In the genomic region with DNA sequence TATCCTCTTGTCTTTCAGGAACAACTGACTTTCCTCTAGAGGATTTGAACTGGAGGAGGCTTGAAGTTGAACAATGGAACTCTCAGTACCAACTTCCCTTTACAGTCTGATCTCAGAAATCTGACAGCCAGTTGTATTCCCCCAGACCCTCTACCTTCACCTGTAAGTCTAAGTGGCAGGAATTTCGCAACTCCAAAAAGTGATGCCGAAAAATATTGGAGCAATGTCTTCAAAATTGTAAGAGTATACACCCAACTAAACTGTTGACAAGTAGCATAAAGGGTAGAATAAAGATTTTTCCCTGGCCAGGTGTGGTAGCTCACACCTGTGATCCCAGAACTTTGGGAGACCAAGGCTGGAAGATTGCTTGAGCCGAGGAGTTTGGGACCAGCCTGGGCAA, we compare ENCODE assay signal across 29 cellular contexts.
"Had no signal": no experiment of that assay in that cellular context is flagged by ENCODE, and none has a peak within 500 bp of the region (broad histone marks: within the 10 kb centered on the region; RNA-seq: fewer than 3 reads in every experiment).

No MANE protein-coding gene starts in this region.

- H3K4me1 Mint-ChIP-seq: stimulated activated effector memory CD8-positive, alpha-beta T cell treated with anti-CD3 and anti-CD28 coated beads, Interleukin-12 subunit alpha, Interleukin-12 subunit beta, amount 100 ng/mL, for 72 hours; stimulated activated naive B cell treated with anti-CD40 and anti-IgM and Interleukin-4, amounts not matched to agents 10 μg/mL and 1 μg/mL and 100 μg/mL, for 72 hours; stimulated activated naive CD8-positive, alpha-beta T cell treated with anti-CD3 and anti-CD28 coated beads, Interleukin-15, amount 100 ng/mL, for 72 hours had no signal

- H3K4me3 Mint-ChIP-seq: stimulated activated effector memory CD8-positive, alpha-beta T cell treated with anti-CD3 and anti-CD28 coated beads, Interleukin-12 subunit alpha, Interleukin-12 subunit beta, amount 100 ng/mL, for 72 hours; stimulated activated memory B cell treated with anti-CD40 and anti-IgM and Interleukin-4, amounts not matched to agents 10 μg/mL and 1 μg/mL and 100 μg/mL, for 72 hours; stimulated activated naive B cell treated with anti-CD40 and anti-IgM and Interleukin-4, amounts not matched to agents 10 μg/mL and 1 μg/mL and 100 μg/mL, for 72 hours; stimulated activated naive CD8-positive, alpha-beta T cell treated with anti-CD3 and anti-CD28 coated beads, Interleukin-15, amount 100 ng/mL, for 72 hours; stimulated activated naive CD8-positive, alpha-beta T cell treated with anti-CD3 and anti-CD28 coated beads, Interleukin-15, Interleukin-2, amounts not matched to agents 100 ng/mL and 50 ng/mL, for 24 hours; type B pancreatic cell had no signal

- H3K4me3 ChIP-seq: stomach, suprapubic skin, testis, thoracic aorta, thyroid gland, tibial artery, tibial nerve, transverse colon, upper lobe of left lung, upper lobe of right lung, uterus, vagina had no signal

- ATAC-seq: stimulated activated effector memory CD8-positive, alpha-beta T cell treated with anti-CD3 and anti-CD28 coated beads, Interleukin-12 subunit alpha, Interleukin-12 subunit beta, amount 100 ng/mL, for 72 hours; stimulated activated memory B cell treated with anti-CD40 and anti-IgM and Interleukin-4, amounts not matched to agents 10 μg/mL and 1 μg/mL and 100 μg/mL, for 72 hours; stimulated activated naive B cell treated with anti-CD40 and anti-IgM and Interleukin-4, amounts not matched to agents 10 μg/mL and 1 μg/mL and 100 μg/mL, for 72 hours; stimulated activated naive CD8-positive, alpha-beta T cell treated with anti-CD3 and anti-CD28 coated beads, Interleukin-15, amount 100 ng/mL, for 72 hours; stimulated activated naive CD8-positive, alpha-beta T cell treated with anti-CD3 and anti-CD28 coated beads, Interleukin-15, Interleukin-2, amounts not matched to agents 100 U/mL and 50 U/mL, for 24 hours; upper lobe of right lung had no signal

- H3K27ac ChIP-seq: stomach, suprapubic skin, testis, thoracic aorta, thyroid gland, tibial artery, tibial nerve, transverse colon, upper lobe of left lung, upper lobe of right lung, uterus, vagina had no signal

- FAIRE-seq: urothelium cell line had no signal

- H3K36me3 ChIP-seq: stomach, suprapubic skin, thoracic aorta, thyroid gland, tibial artery, tibial nerve, transverse colon, upper lobe of left lung, upper lobe of right lung, uterus, vagina had no signal

- H3K9me3 Mint-ChIP-seq: stimulated activated effector memory CD8-positive, alpha-beta T cell treated with anti-CD3 and anti-CD28 coated beads, Interleukin-12 subunit alpha, Interleukin-12 subunit beta, amount 100 ng/mL, for 72 hours; stimulated activated naive CD8-positive, alpha-beta T cell treated with anti-CD3 and anti-CD28 coated beads, Interleukin-15, amount 100 ng/mL, for 72 hours; stimulated activated naive CD8-positive, alpha-beta T cell treated with anti-CD3 and anti-CD28 coated beads, Interleukin-15, Interleukin-2, amounts not matched to agents 100 ng/mL and 50 ng/mL, for 24 hours had no signal

- H3K36me3 Mint-ChIP-seq: stimulated activated effector memory CD8-positive, alpha-beta T cell treated with anti-CD3 and anti-CD28 coated beads, Interleukin-12 subunit alpha, Interleukin-12 subunit beta, amount 100 ng/mL, for 72 hours; stimulated activated memory B cell treated with anti-CD40 and anti-IgM and Interleukin-4, amounts not matched to agents 10 μg/mL and 1 μg/mL and 100 μg/mL, for 72 hours; stimulated activated naive B cell treated with anti-CD40 and anti-IgM and Interleukin-4, amounts not matched to agents 10 μg/mL and 1 μg/mL and 100 μg/mL, for 72 hours; type B pancreatic cell had no signal

- H3K27ac Mint-ChIP-seq: stimulated activated effector memory CD8-positive, alpha-beta T cell treated with anti-CD3 and anti-CD28 coated beads, Interleukin-12 subunit alpha, Interleukin-12 subunit beta, amount 100 ng/mL, for 72 hours; stimulated activated memory B cell treated with anti-CD40 and anti-IgM and Interleukin-4, amounts not matched to agents 10 μg/mL and 1 μg/mL and 100 μg/mL, for 72 hours; stimulated activated naive B cell treated with anti-CD40 and anti-IgM and Interleukin-4, amounts not matched to agents 10 μg/mL and 1 μg/mL and 100 μg/mL, for 72 hours; stimulated activated naive CD8-positive, alpha-beta T cell treated with anti-CD3 and anti-CD28 coated beads, Interleukin-15, amount 100 ng/mL, for 72 hours; stimulated activated naive CD8-positive, alpha-beta T cell treated with anti-CD3 and anti-CD28 coated beads, Interleukin-15, Interleukin-2, amounts not matched to agents 100 ng/mL and 50 ng/mL, for 24 hours; type B pancreatic cell had no signal

- H3K9me3 ChIP-seq: stomach, suprapubic skin, testis, thoracic aorta, thyroid gland, tibial artery, tibial nerve, transverse colon, upper lobe of left lung, upper lobe of right lung, uterus, vagina had no signal

- H3K27me3 ChIP-seq: stomach, suprapubic skin, testis, thyroid gland, tibial artery, tibial nerve, transverse colon, upper lobe of left lung, upper lobe of right lung, uterus, vagina had no signal

- DNase-seq: stimulated activated CD4-positive, alpha-beta T cell treated with anti-CD3 and anti-CD28 coated beads, Interleukin-2, amount 100 ng/mL, for 48 hours; stimulated activated CD4-positive, alpha-beta T cell treated with anti-CD3 and anti-CD28 coated beads, Interleukin-4, amount 100 ng/mL, for 1 hour; stimulated activated CD4-positive, alpha-beta T cell treated with anti-CD3 and anti-CD28 coated beads, Interleukin-4, amount 100 ng/mL, for 24 hours; stimulated activated CD4-positive, alpha-beta T cell treated with anti-CD3 and anti-CD28 coated beads, Interleukin-4, amount 100 ng/mL, for 4 hours; stimulated activated CD8-positive, alpha-beta memory T cell treated with anti-CD3 and anti-CD28 coated beads, Interleukin-4, amount 100 ng/mL, for 48 hours; stimulated activated naive B cell treated with anti-CD40 and anti-IgM and Interleukin-4, amounts not matched to agents 10 μg/mL and 1 μg/mL and 100 μg/mL, for 72 hours; stimulated activated naive CD4-positive, alpha-beta T cell; stimulated activated naive CD4-positive, alpha-beta T cell treated with Interleukin-2 at 50 U/mL for 16 hours; stimulated activated naive CD8-positive, alpha-beta T cell treated with anti-CD3 and anti-CD28 coated beads, Interleukin-15, amount 100 ng/mL, for 72 hours; stimulated activated naive CD8-positive, alpha-beta T cell treated with anti-CD3 and anti-CD28 coated beads, Interleukin-15, Interleukin-2, amounts not matched to agents 100 U/mL and 50 U/mL, for 24 hours; stomach; substantia nigra; testis; thyroid gland; tibial artery; transverse colon; trophoblast cell; upper lobe of left lung; upper lobe of right lung; uterus had no signal

- H3K27me3 Mint-ChIP-seq: stimulated activated naive B cell treated with anti-CD40 and anti-IgM and Interleukin-4, amounts not matched to agents 10 μg/mL and 1 μg/mL and 100 μg/mL, for 72 hours; type B pancreatic cell had no signal

- H3K4me1 ChIP-seq: stomach, suprapubic skin, testis, thyroid gland, tibial artery, tibial nerve, transverse colon, upper lobe of left lung, upper lobe of right lung, uterus, vagina had no signal
